8 cellular contexts compared by ENCODE assay signal in the genomic region with DNA sequence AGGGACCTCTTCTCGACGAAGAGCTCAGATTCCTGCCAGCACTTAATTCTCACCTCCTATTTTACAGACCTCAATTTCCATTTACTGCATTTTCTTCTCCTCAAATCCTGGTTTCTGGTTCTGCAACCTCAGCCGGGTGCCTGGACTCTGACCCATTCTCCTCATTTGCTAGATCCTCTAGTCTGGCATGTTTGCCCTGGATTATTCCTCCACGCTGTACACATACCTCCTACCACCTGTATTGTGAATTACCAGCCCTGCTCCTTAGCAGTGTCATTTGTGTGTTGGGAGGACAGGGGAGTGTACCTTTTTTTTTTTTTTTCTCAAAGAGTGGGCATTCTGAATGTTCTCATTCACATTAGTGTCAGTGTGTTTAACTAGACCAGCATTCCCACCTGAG.
"Had no signal": no experiment of that assay in that cellular context is flagged by ENCODE, and none has a peak within 500 bp of the region (broad histone marks: within the 10 kb centered on the region; RNA-seq: fewer than 3 reads in every experiment).

No MANE protein-coding gene starts in this region.

- H2AFZ ChIP-seq: GM23338 had no signal

- H3K4me1 ChIP-seq: HAP-1 had no signal

- H3K4me3 ChIP-seq: GM23338, HAP-1 had no signal

- H3K9ac ChIP-seq: KMS-11 had no signal

- H3K27ac Mint-ChIP-seq: GM23338, HFFc6 had no signal

- DNase-seq: H7, HFFc6, KBM-7 had no signal

- H3K4me2 ChIP-seq: GM23338, KMS-11 had no signal

- H3K27ac ChIP-seq: KMS-11 had no signal

- H3K36me3 Mint-ChIP-seq: IgD-negative memory B cell had no signal

- H3K4me3 Mint-ChIP-seq: GM23338, HFFc6, IgD-negative memory B cell had no signal

- H3K36me3 ChIP-seq: HAP-1 had no signal

- H3K9me3 ChIP-seq: HAP-1 had no signal

- H3K9me3 Mint-ChIP-seq: GM23338, HFFc6 had no signal

- ATAC-seq: GM23338, HCT116 had no signal
